ENCODE assay signal across 35 cellular contexts in genomic region chr1:234362558-234362957, GRCh38.
"Had no signal": no experiment of that assay in that cellular context is flagged by ENCODE, and none has a peak within 500 bp of the region (broad histone marks: within the 10 kb centered on the region; RNA-seq: fewer than 3 reads in every experiment).

No MANE protein-coding gene starts in this region.

- H3K27me3 Mint-ChIP-seq: activated B cell treated with CpG ODN at 0.5 μM for 24 hours; activated CD4-positive, alpha-beta memory T cell treated with anti-CD3 and anti-CD28 coated beads for 36 hours; activated CD8-positive, alpha-beta T cell treated with anti-CD3 and anti-CD28 coated beads for 36 hours; activated T-helper 17 cell treated with anti-CD3 and anti-CD28 coated beads, Interleukin-2, amount 50 U/mL, for 72 hours had no signal

- H3K4me3 ChIP-seq: adrenal gland, body of pancreas, breast epithelium had no signal

- H3K9me3 Mint-ChIP-seq: activated B cell treated with CpG ODN at 0.5 μM for 24 hours; activated CD4-positive, alpha-beta memory T cell treated with anti-CD3 and anti-CD28 coated beads for 36 hours; activated CD4-positive, alpha-beta T cell treated with anti-CD3 and anti-CD28 coated beads, Interleukin-2, amount 10 ng/mL, durations not matched to agents 24 days and 14 days; activated CD8-positive, alpha-beta T cell treated with anti-CD3 and anti-CD28 coated beads for 36 hours; activated naive CD4-positive, alpha-beta T cell treated with anti-CD3 and anti-CD28 coated beads for 36 hours; activated naive CD4-positive, alpha-beta T cell treated with anti-CD3 and anti-CD28 coated beads, Interleukin-2, amount 50 U/mL, for 72 hours; activated naive CD8-positive, alpha-beta T cell treated with anti-CD3 and anti-CD28 coated beads for 36 hours; activated T-cell treated with anti-CD3 and anti-CD28 coated beads, Interleukin-2, amount 50 U/mL, for 4 hours; activated T-cell treated with anti-CD3 and anti-CD28 coated beads, Interleukin-2, amount 50 U/mL, for 72 hours; activated T-helper 1 cell treated with anti-CD3 and anti-CD28 coated beads, Interleukin-12 subunit alpha, Interleukin-12 subunit beta, Interleukin-2, Interleukin-4 antibody, amounts not matched to agents 30 ng/mL and 10 ng/mL and 1 ng/mL, durations not matched to agents 14 hours and 24 hours and 36 hours; activated T-helper 17 cell treated with anti-CD3 and anti-CD28 coated beads, Interleukin-2, amount 50 U/mL, for 72 hours; T-helper 1 cell treated with Interleukin-12 subunit alpha and Interleukin-12 subunit beta and Interleukin-4 antibody, amounts not matched to agents 30 μg/mL and 1 μg/mL, for 36 hours; T-helper 2 cell treated with Interferon-gamma antibody and Interleukin-4, amounts not matched to agents 5 μg/mL and 100 μg/mL, for 36 hours had no signal

- H3K27ac Mint-ChIP-seq: activated B cell treated with CpG ODN at 0.5 μM for 24 hours; activated CD4-positive, alpha-beta memory T cell treated with anti-CD3 and anti-CD28 coated beads for 36 hours; activated CD4-positive, alpha-beta T cell treated with anti-CD3 and anti-CD28 coated beads, Interleukin-2, amount 10 ng/mL, durations not matched to agents 24 days and 14 days; activated CD8-positive, alpha-beta T cell treated with anti-CD3 and anti-CD28 coated beads for 36 hours; activated naive CD4-positive, alpha-beta T cell treated with anti-CD3 and anti-CD28 coated beads for 36 hours; activated naive CD4-positive, alpha-beta T cell treated with anti-CD3 and anti-CD28 coated beads, Interleukin-2, amount 50 U/mL, for 72 hours; activated naive CD8-positive, alpha-beta T cell treated with anti-CD3 and anti-CD28 coated beads for 36 hours; activated T-cell treated with anti-CD3 and anti-CD28 coated beads, Interleukin-2, amount 50 U/mL, for 72 hours; activated T-helper 1 cell treated with anti-CD3 and anti-CD28 coated beads, Interleukin-12 subunit alpha, Interleukin-12 subunit beta, Interleukin-2, Interleukin-4 antibody, amounts not matched to agents 30 ng/mL and 10 ng/mL and 1 ng/mL, durations not matched to agents 14 hours and 24 hours and 36 hours; activated T-helper 17 cell treated with anti-CD3 and anti-CD28 coated beads, Interleukin-2, amount 50 U/mL, for 72 hours; T-helper 1 cell treated with Interleukin-12 subunit alpha and Interleukin-12 subunit beta and Interleukin-4 antibody, amounts not matched to agents 30 μg/mL and 1 μg/mL, for 36 hours; T-helper 2 cell treated with Interferon-gamma antibody and Interleukin-4, amounts not matched to agents 5 μg/mL and 100 μg/mL, for 36 hours had no signal

- DNase-seq: activated B cell treated with CpG ODN at 0.5 μM for 24 hours; activated CD4-positive, alpha-beta memory T cell treated with anti-CD3 and anti-CD28 coated beads for 36 hours; activated CD4-positive, alpha-beta T cell treated with anti-CD3 and anti-CD28 coated beads for 4 hours; activated CD4-positive, alpha-beta T cell treated with anti-CD3 and anti-CD28 coated beads, Interleukin-2, amount 50 U/mL, for 1 hour; activated CD4-positive, alpha-beta T cell treated with anti-CD3 and anti-CD28 coated beads, Interleukin-2, amount 50 U/mL, for 4 hours; activated CD4-positive, CD25-positive, alpha-beta regulatory T cell treated with anti-CD3 and anti-CD28 coated beads, Interleukin-2, amount 50 U/mL, for 72 hours; activated CD8-positive, alpha-beta memory T cell treated with anti-CD3 and anti-CD28 coated beads, Interleukin-2, amount 50 U/mL, for 4 hours; activated CD8-positive, alpha-beta T cell treated with anti-CD3 and anti-CD28 coated beads for 36 hours; activated effector memory CD4-positive, alpha-beta T cell treated with anti-CD3 and anti-CD28 coated beads, Interleukin-2, amount 50 U/mL, for 16 hours; activated gamma-delta T cell treated with Interleukin-2 at 50 U/mL for 16 hours; activated naive CD4-positive, alpha-beta T cell; activated naive CD4-positive, alpha-beta T cell treated with anti-CD3 and anti-CD28 coated beads for 36 hours; activated naive CD4-positive, alpha-beta T cell treated with anti-CD3 and anti-CD28 coated beads, Interleukin-2, amount 50 U/mL, for 16 hours; activated naive CD8-positive, alpha-beta T cell treated with anti-CD3 and anti-CD28 coated beads for 36 hours; activated T-cell treated with anti-CD3 and anti-CD28 coated beads for 4 hours; activated T-cell treated with anti-CD3 and anti-CD28 coated beads, Interleukin-2, amount 50 U/mL, for 1 hour; activated T-cell treated with anti-CD3 and anti-CD28 coated beads, Interleukin-2, amount 50 U/mL, for 4 hours; activated T-cell treated with anti-CD3 and anti-CD28 coated beads, Interleukin-2, amount 50 U/mL, for 72 hours; adrenal gland; amniotic stem cell; aorta; body of pancreas; brain microvascular endothelial cell; central memory CD4-positive, alpha-beta T cell; T-helper 2 cell; T-helper 9 cell had no signal

- H3K36me3 ChIP-seq: adrenal gland, brain microvascular endothelial cell, breast epithelium had no signal

- H3K27me3 ChIP-seq: adrenal gland, body of pancreas, brain microvascular endothelial cell, breast epithelium had no signal

- H3K36me3 Mint-ChIP-seq: activated CD4-positive, alpha-beta memory T cell treated with anti-CD3 and anti-CD28 coated beads for 36 hours had no signal

- ATAC-seq: activated CD8-positive, alpha-beta T cell treated with anti-CD3 and anti-CD28 coated beads for 36 hours; activated naive CD4-positive, alpha-beta T cell treated with anti-CD3 and anti-CD28 coated beads, Interleukin-2, amount 50 U/mL, for 72 hours; activated T-cell treated with anti-CD3 and anti-CD28 coated beads, Interleukin-2, amount 50 U/mL, for 4 hours; activated T-cell treated with anti-CD3 and anti-CD28 coated beads, Interleukin-2, amount 50 U/mL, for 72 hours; activated T-helper 17 cell treated with anti-CD3 and anti-CD28 coated beads, Interleukin-2, amount 50 U/mL, for 72 hours; body of pancreas had no signal

- FAIRE-seq: astrocyte had no signal

- H3K9me3 ChIP-seq: adrenal gland, body of pancreas, breast epithelium had no signal

- H3K27ac ChIP-seq: adrenal gland, body of pancreas, brain microvascular endothelial cell, breast epithelium, VCaP had no signal

- H3K4me3 Mint-ChIP-seq: activated B cell treated with CpG ODN at 0.5 μM for 24 hours; activated CD4-positive, alpha-beta memory T cell treated with anti-CD3 and anti-CD28 coated beads for 36 hours; activated CD4-positive, alpha-beta T cell treated with anti-CD3 and anti-CD28 coated beads, Interleukin-2, amount 10 ng/mL, durations not matched to agents 24 days and 14 days; activated CD8-positive, alpha-beta T cell treated with anti-CD3 and anti-CD28 coated beads for 36 hours; activated naive CD4-positive, alpha-beta T cell treated with anti-CD3 and anti-CD28 coated beads for 36 hours; activated naive CD8-positive, alpha-beta T cell treated with anti-CD3 and anti-CD28 coated beads for 36 hours; activated T-cell treated with anti-CD3 and anti-CD28 coated beads, Interleukin-2, amount 50 U/mL, for 4 hours; activated T-cell treated with anti-CD3 and anti-CD28 coated beads, Interleukin-2, amount 50 U/mL, for 72 hours; activated T-helper 1 cell treated with anti-CD3 and anti-CD28 coated beads, Interleukin-12 subunit alpha, Interleukin-12 subunit beta, Interleukin-2, Interleukin-4 antibody, amounts not matched to agents 30 ng/mL and 10 ng/mL and 1 ng/mL, durations not matched to agents 14 hours and 24 hours and 36 hours; activated T-helper 17 cell treated with anti-CD3 and anti-CD28 coated beads, Interleukin-2, amount 50 U/mL, for 72 hours; T-helper 1 cell treated with Interleukin-12 subunit alpha and Interleukin-12 subunit beta and Interleukin-4 antibody, amounts not matched to agents 30 μg/mL and 1 μg/mL, for 36 hours; T-helper 2 cell treated with Interferon-gamma antibody and Interleukin-4, amounts not matched to agents 5 μg/mL and 100 μg/mL, for 36 hours had no signal

- H3K4me1 ChIP-seq: adrenal gland, breast epithelium had no signal
